26 cellular contexts compared by ENCODE assay signal in genomic region chr3:39362812-39363211, GRCh38. TPM values are rescaled to one million over a fixed set of nuclear protein-coding genes. Genes with fewer than 3 reads are reported as not detected.
DNase-seq lines count a peak whose midpoint lies in the region; ATAC-seq, FAIRE-seq and TF ChIP-seq lines count a peak whose summit lies in the region.
"Had no signal": no experiment of that assay in that cellular context is flagged by ENCODE, and none has a peak within 500 bp of the region (broad histone marks: within the 10 kb centered on the region; RNA-seq: fewer than 3 reads in every experiment).

No MANE protein-coding gene starts in this region.

- TF ChIP-seq RAD21 in HepG2 (CRISPR knock-in tag; IDR thresholded peaks at IDR 0.05): no peak

- TF ChIP-seq CTCF in HepG2 (CRISPR knock-in tag; IDR thresholded peaks at IDR 0.05): no peak
- TF ChIP-seq CTCF in right lobe of liver (IDR thresholded peaks at IDR 0.05): no peak
- TF ChIP-seq CTCF in osteoblast (IDR thresholded peaks at IDR 0.05; ENCODE audit: extremely low read depth, low read depth, low read length): no peak
- no peak for TF ChIP-seq CTCF in suprapubic skin (IDR thresholded peaks at IDR 0.05)

- peak overlapping the region; percentile 8 to 86 (median 52) for H3K4me3 Mint-ChIP-seq in immature natural killer cell
- H3K4me3 Mint-ChIP-seq: activated naive CD4-positive, alpha-beta T cell treated with anti-CD3 and anti-CD28 coated beads, Interleukin-2, amount 50 U/mL, for 24 hours had no signal

- H3K27me3 ChIP-seq in HepG2 (ENCODE audit: control insufficient read depth in 1 of 2, insufficient read depth in 2 of 2, low read length in 2 of 2) (no peaks in the 10 kb centered on the region), right lobe of liver (no peaks in the 10 kb centered on the region), osteoblast (ENCODE audit: insufficient read depth, low read length) (no peaks in the 10 kb centered on the region), suprapubic skin (no peaks in the 10 kb centered on the region)
- H3K27me3 ChIP-seq: esophagus muscularis mucosa, right atrium auricular region, SJSA1 had no signal

- intact Hi-C loops in HepG2 (cut with micrococcal nuclease; ENCODE audit: unreplicated experiment) (no loop called here), right lobe of liver (cut with DNase I) (no loop called here)

- H3K9me3 ChIP-seq in HepG2 (ENCODE audit: low read length) (no peaks in the 10 kb centered on the region), right lobe of liver (no peaks in the 10 kb centered on the region), osteoblast (ENCODE audit: low read depth, low read length) (no peaks in the 10 kb centered on the region), suprapubic skin (no peaks in the 10 kb centered on the region)
- H3K9me3 ChIP-seq: esophagus muscularis mucosa, right atrium auricular region, SJSA1 had no signal

- DNase-seq in HepG2 (ENCODE audit: low spot score) (no peak), right lobe of liver (no peak), NCI-H2029 treated with DMSO at 0.1 percent for 48 hours (lab: John Stamatoyannopoulos, UW) (peak; percentile 95), immature natural killer cell (no peak), osteoblast (ENCODE audit: insufficient read length, low spot score, missing footprints) (no peak), suprapubic skin (ENCODE audit: low spot score in 2 of 2) (no peak), HuH-7 (ENCODE audit: low spot score) (no peak)
- DNase-seq: CD8-positive, alpha-beta memory T cell; effector CD8-positive, alpha-beta T cell; H7; Karpas-422; kidney; mammary epithelial cell; NCI-H2227 treated with DMSO at 0.1 percent for 48 hours; NK-92 treated with Interleukin-12 subunit alpha and Interleukin-12 subunit beta, amount 100 ng/mL, for 24 hours; stimulated activated CD4-positive, alpha-beta T cell treated with anti-CD3 and anti-CD28 coated beads, Interleukin-12 subunit alpha, Interleukin-12 subunit beta, amount 100 ng/mL, for 4 hours; stimulated activated CD8-positive, alpha-beta memory T cell treated with anti-CD3 and anti-CD28 coated beads, Interleukin-4, amount 100 ng/mL, for 48 hours had no signal

- TF ChIP-seq EP300 in HepG2 (IDR thresholded peaks at IDR 0.05; ENCODE audit: low read depth in 2 of 2, low read length in 2 of 2): no peak
- no peak for TF ChIP-seq EP300 in HepG2 (CRISPR knock-in tag; IDR thresholded peaks at IDR 0.05; ENCODE audit: borderline replicate concordance)
- TF ChIP-seq EP300 in suprapubic skin (IDR thresholded peaks at IDR 0.05): no peak

- peaks cover 0 to 9% (median 7%) of the 10 kb centered on the region in 3 donors for H3K27me3 Mint-ChIP-seq in immature natural killer cell (ENCODE audit: low read depth in 3 of 3)
- H3K27me3 Mint-ChIP-seq: activated naive CD4-positive, alpha-beta T cell treated with anti-CD3 and anti-CD28 coated beads, Interleukin-2, amount 50 U/mL, for 24 hours; CD8-positive, alpha-beta memory T cell had no signal

- H2AFZ ChIP-seq in HepG2 (ENCODE audit: low read length) (no peak overlapping the region), osteoblast (ENCODE audit: low read length) (no peak overlapping the region)

- H4K20me1 ChIP-seq in HepG2 (ENCODE audit: insufficient read depth, low read length) (no peaks in the 10 kb centered on the region), osteoblast (ENCODE audit: insufficient read depth, low read length) (no peaks in the 10 kb centered on the region)

- WGBS in HepG2 (ENCODE audit: low lambda C conversion rate): 9% methylated on average over 2 of the region's 2 CpGs
- 51% methylated on average over 2 of the region's 2 CpGs for WGBS in right lobe of liver (ENCODE audit: insufficient coverage, low coverage, low lambda C conversion rate, missing lambda C conversion rate)
- WGBS in suprapubic skin: 88% methylated on average over 2 of the region's 2 CpGs

- TF ChIP-seq POLR2A in HepG2 (IDR thresholded peaks at IDR 0.05; ENCODE audit: insufficient read depth in 1 of 2, low read depth in 2 of 2, low read length in 2 of 2): no peak
- TF ChIP-seq POLR2A in right lobe of liver (IDR thresholded peaks at IDR 0.05): no peak
- TF ChIP-seq POLR2A in suprapubic skin (IDR thresholded peaks at IDR 0.05): no peak

- peak overlapping the region; percentile 78 to 91 (median 87) for H3K27ac Mint-ChIP-seq in immature natural killer cell
- H3K27ac Mint-ChIP-seq: activated naive CD4-positive, alpha-beta T cell treated with anti-CD3 and anti-CD28 coated beads, Interleukin-2, amount 50 U/mL, for 24 hours had no signal

- H3K4me2 ChIP-seq in HepG2 (ENCODE audit: low read depth, low read length): peak overlapping the region; percentile 30
- no peak overlapping the region for H3K4me2 ChIP-seq in osteoblast (ENCODE audit: insufficient read depth, low read length)

- no peaks in the 10 kb centered on the region for H3K36me3 ChIP-seq in HepG2 (replicated peaks in 1 of 2; ENCODE audit: control insufficient read depth in 1 of 2, insufficient read depth in 2 of 2, low read length in 2 of 2)
- no peaks in the 10 kb centered on the region for H3K36me3 ChIP-seq in right lobe of liver
- H3K36me3 ChIP-seq in osteoblast (ENCODE audit: insufficient read depth, low read length): no peaks in the 10 kb centered on the region
- H3K36me3 ChIP-seq in suprapubic skin: no peaks in the 10 kb centered on the region
- H3K36me3 ChIP-seq: esophagus muscularis mucosa, right atrium auricular region, SJSA1 had no signal

- H3K79me2 ChIP-seq in HepG2 (ENCODE audit: insufficient read depth, low read length): no peaks in the 10 kb centered on the region
- no peaks in the 10 kb centered on the region for H3K79me2 ChIP-seq in osteoblast (ENCODE audit: insufficient read depth, low read length)

- H3K27ac ChIP-seq in HepG2 (ENCODE audit: extremely low read length, insufficient read depth, low read length) (no peak overlapping the region), right lobe of liver (no peak overlapping the region), osteoblast (ENCODE audit: low read depth, low read length) (no peak overlapping the region), suprapubic skin (no peak overlapping the region)
- H3K27ac ChIP-seq: esophagus muscularis mucosa, right atrium auricular region, SJSA1 had no signal

- no peak overlapping the region for H3K4me3 ChIP-seq in HepG2 (replicated peaks in 1 of 3; ENCODE audit: insufficient read depth in 1 of 3, low read depth in 2 of 3, low read length in 3 of 3)
- H3K4me3 ChIP-seq in right lobe of liver: no peak overlapping the region
- H3K4me3 ChIP-seq in osteoblast (ENCODE audit: insufficient read depth, low read length): no peak overlapping the region
- no peak overlapping the region for H3K4me3 ChIP-seq in suprapubic skin
- H3K4me3 ChIP-seq: esophagus muscularis mucosa, right atrium auricular region, SJSA1 had no signal

- peaks cover 0 to 5% (median 0%) of the 10 kb centered on the region in 3 donors for H3K36me3 Mint-ChIP-seq in immature natural killer cell
- H3K36me3 Mint-ChIP-seq: activated naive CD4-positive, alpha-beta T cell treated with anti-CD3 and anti-CD28 coated beads, Interleukin-2, amount 50 U/mL, for 24 hours; CD8-positive, alpha-beta memory T cell had no signal

- H3K4me1 ChIP-seq in HepG2 (ENCODE audit: insufficient read depth, low read length): peaks cover 19% of the 10 kb centered on the region
- H3K4me1 ChIP-seq in right lobe of liver: peaks cover 0 to 8% (median 0%) of the 10 kb centered on the region in 4 donors
- H3K4me1 ChIP-seq in osteoblast (ENCODE audit: insufficient read depth, low read length): no peaks in the 10 kb centered on the region
- H3K4me1 ChIP-seq in suprapubic skin: no peaks in the 10 kb centered on the region
- H3K4me1 ChIP-seq: esophagus muscularis mucosa, SJSA1 had no signal

- ATAC-seq in HepG2 (peak; percentile 54), right lobe of liver (no peak)
- ATAC-seq: Panc1 had no signal

- peaks cover 59 to 79% of the 10 kb centered on the region in 2 donors for H3K4me1 Mint-ChIP-seq in immature natural killer cell

- no peak overlapping the region for H3K9ac ChIP-seq in HepG2 (ENCODE audit: insufficient read depth, low read depth, low read length)

- POLR2A ChIA-PET in HepG2 (lab: Yijun Ruan, JAX): no interaction called here

- CTCF ChIA-PET in HepG2 (lab: Yijun Ruan, JAX; ENCODE audit: low intra/inter-chr PET ratio, low total read pairs): no interaction called here

- no peak for FAIRE-seq in HepG2 (lab: Jason Lieb, UNC)
- FAIRE-seq: kidney had no signal

- in situ Hi-C loops in HepG2 (cut with HindIII; ENCODE audit: extremely low pct_ligation_motif_present, low pct_unique_long_range_greater_than_20kb): no loop called here

- peaks cover 0 to under 1% (median 0%) of the 10 kb centered on the region in 6 donors for H3K9me3 Mint-ChIP-seq in immature natural killer cell

- no TSS peak for BruUV-seq in HepG2 (replicated peaks; lab: Mats Ljungman, UMichigan)

RNA-seq across cellular contexts. Expression of gene SLC25A38, which starts 20.4 kb away (rescaled TPM):
- total RNA-seq in HepG2 (2016; rRNA removed; fragmentation: Illumina TruSeq; extraction: Trizol) (32.5 and 33.7 TPM in 2 replicates), right lobe of liver (10 to 100 TPM; 20.9 to 36.7 (median 23.6) TPM), osteoblast (28.2 and 29.2 TPM in 2 replicates), suprapubic skin (10 to 100 TPM; 14.8 to 19.6 (median 15.7) TPM)
- total RNA-seq in HepG2 (2016; cell fraction: cytosol; rRNA removed; fragmentation: Illumina TruSeq; extraction: Trizol; ENCODE audit: low read depth): 13.6 and 14.0 TPM in 2 replicates
- 30.5 and 33.1 TPM in 2 replicates for total RNA-seq in HepG2 (2016; cell fraction: insoluble cytoplasmic fraction; rRNA removed; fragmentation: Illumina TruSeq; extraction: Trizol)
- total RNA-seq in HepG2 (2016; cell fraction: membrane; rRNA removed; fragmentation: Illumina TruSeq; extraction: Trizol): 28.9 and 29.7 TPM in 2 replicates
- 21.9 and 22.5 TPM in 2 replicates for total RNA-seq in HepG2 (2016; cell fraction: nucleus; rRNA removed; fragmentation: Illumina TruSeq; extraction: Trizol)
- polyA plus RNA-seq in HepG2 (2011; rRNA removed) (32.3 and 35.4 TPM in 2 replicates), immature natural killer cell (10 to 100 TPM; 32.1 to 55.0 (median 37.8) TPM)
- 27.5 and 32.3 TPM in 2 replicates for polyA plus RNA-seq in HepG2 (2011; cell fraction: cytosol; rRNA removed)
- 22.7 and 25.3 TPM in 2 replicates for polyA plus RNA-seq in HepG2 (2011; cell fraction: nucleus; rRNA removed)
- polyA plus RNA-seq in HepG2 (2012): 22.2 and 25.3 TPM in 2 replicates
- 10.3 and 12.0 TPM in 2 replicates for polyA plus RNA-seq in HepG2 (2016; cell fraction: cytosol; fragmentation: Illumina TruSeq; extraction: Trizol; ENCODE audit: low read depth)
- polyA plus RNA-seq in HepG2 (2016; cell fraction: insoluble cytoplasmic fraction; fragmentation: Illumina TruSeq; extraction: Trizol; ENCODE audit: low read depth): 32.2 and 34.1 TPM in 2 replicates
- 21.0 and 23.3 TPM in 2 replicates for polyA plus RNA-seq in HepG2 (2016; cell fraction: membrane; fragmentation: Illumina TruSeq; extraction: Trizol; ENCODE audit: low read depth)
- polyA plus RNA-seq in HepG2 (2016; cell fraction: nucleus; fragmentation: Illumina TruSeq; extraction: Trizol; ENCODE audit: insufficient read depth, low read depth): 38.0 and 39.9 TPM in 2 replicates
- polyA minus RNA-seq in HepG2 (2011; rRNA and poly(A)+ RNA removed; ENCODE audit: low replicate concordance): 44.2 and 49.5 TPM in 2 replicates
- polyA minus RNA-seq in HepG2 (2011; cell fraction: cytosol; rRNA and poly(A)+ RNA removed): 16.9 and 17.9 TPM in 2 replicates
- polyA minus RNA-seq in HepG2 (2011; cell fraction: nucleus; rRNA and poly(A)+ RNA removed): 15.6 and 18.8 TPM in 2 replicates

RNA-seq across cellular contexts. Expression of gene CCR8, which starts 33.3 kb away (rescaled TPM):
- total RNA-seq in HepG2 (2016; rRNA removed; fragmentation: Illumina TruSeq; extraction: Trizol) (not detected in 2 replicates), right lobe of liver (not detected), osteoblast (not detected in 2 replicates), suprapubic skin (not detected)
- not detected in 2 replicates for total RNA-seq in HepG2 (2016; cell fraction: cytosol; rRNA removed; fragmentation: Illumina TruSeq; extraction: Trizol; ENCODE audit: low read depth)
- total RNA-seq in HepG2 (2016; cell fraction: insoluble cytoplasmic fraction; rRNA removed; fragmentation: Illumina TruSeq; extraction: Trizol): not detected in 2 replicates
- total RNA-seq in HepG2 (2016; cell fraction: membrane; rRNA removed; fragmentation: Illumina TruSeq; extraction: Trizol): not detected in 2 replicates
- not detected in 2 replicates for total RNA-seq in HepG2 (2016; cell fraction: nucleus; rRNA removed; fragmentation: Illumina TruSeq; extraction: Trizol)
- polyA plus RNA-seq in HepG2 (2011; rRNA removed) (not detected in 2 replicates), immature natural killer cell (1 to 10 TPM in 2 of 3 donors, not detected in 1; 1.1 TPM)
- not detected in 2 replicates for polyA plus RNA-seq in HepG2 (2011; cell fraction: cytosol; rRNA removed)
- polyA plus RNA-seq in HepG2 (2011; cell fraction: nucleus; rRNA removed): not detected in 2 replicates
- not detected in 2 replicates for polyA plus RNA-seq in HepG2 (2012)
- polyA plus RNA-seq in HepG2 (2016; cell fraction: cytosol; fragmentation: Illumina TruSeq; extraction: Trizol; ENCODE audit: low read depth): not detected in 2 replicates
- not detected in 2 replicates for polyA plus RNA-seq in HepG2 (2016; cell fraction: insoluble cytoplasmic fraction; fragmentation: Illumina TruSeq; extraction: Trizol; ENCODE audit: low read depth)
- polyA plus RNA-seq in HepG2 (2016; cell fraction: membrane; fragmentation: Illumina TruSeq; extraction: Trizol; ENCODE audit: low read depth): not detected in 2 replicates
- polyA plus RNA-seq in HepG2 (2016; cell fraction: nucleus; fragmentation: Illumina TruSeq; extraction: Trizol; ENCODE audit: insufficient read depth, low read depth): not detected in 2 replicates
- not detected in 2 replicates for polyA minus RNA-seq in HepG2 (2011; rRNA and poly(A)+ RNA removed; ENCODE audit: low replicate concordance)
- polyA minus RNA-seq in HepG2 (2011; cell fraction: cytosol; rRNA and poly(A)+ RNA removed): not detected in 2 replicates
- not detected in 2 replicates for polyA minus RNA-seq in HepG2 (2011; cell fraction: nucleus; rRNA and poly(A)+ RNA removed)
- total RNA-seq: chondrocyte, esophagus muscularis mucosa, H7, HT1080, mammary epithelial cell, omental fat pad, right atrium auricular region, SJSA1, temporal lobe had no signal
- polyA plus RNA-seq: mammary epithelial cell had no signal

RNA-seq across cellular contexts. Expression of gene RPSA, which starts 43.7 kb away (rescaled TPM):
- total RNA-seq in HepG2 (2016; rRNA removed; fragmentation: Illumina TruSeq; extraction: Trizol) (1,683 and 1,960 TPM in 2 replicates), right lobe of liver (100 to 1,000 TPM; 209 to 448 (median 268) TPM), osteoblast (1,028 and 1,154 TPM in 2 replicates), suprapubic skin (1,000 to 10,000 TPM in 3 of 4 donors, 100 to 1,000 TPM in 1; 758 to 1,526 (median 1,196) TPM)
- 4,234 and 4,880 TPM in 2 replicates for total RNA-seq in HepG2 (2016; cell fraction: cytosol; rRNA removed; fragmentation: Illumina TruSeq; extraction: Trizol; ENCODE audit: low read depth)
- 1,681 and 2,033 TPM in 2 replicates for total RNA-seq in HepG2 (2016; cell fraction: insoluble cytoplasmic fraction; rRNA removed; fragmentation: Illumina TruSeq; extraction: Trizol)
- 4,469 and 4,736 TPM in 2 replicates for total RNA-seq in HepG2 (2016; cell fraction: membrane; rRNA removed; fragmentation: Illumina TruSeq; extraction: Trizol)
- 671 and 721 TPM in 2 replicates for total RNA-seq in HepG2 (2016; cell fraction: nucleus; rRNA removed; fragmentation: Illumina TruSeq; extraction: Trizol)
- polyA plus RNA-seq in HepG2 (2011; rRNA removed) (2,662 and 3,226 TPM in 2 replicates), immature natural killer cell (100 to 1,000 TPM; 496 to 820 (median 547) TPM)
- polyA plus RNA-seq in HepG2 (2011; cell fraction: cytosol; rRNA removed): 2,617 and 3,480 TPM in 2 replicates
- polyA plus RNA-seq in HepG2 (2011; cell fraction: nucleus; rRNA removed): 707 and 717 TPM in 2 replicates
- 1,399 and 1,552 TPM in 2 replicates for polyA plus RNA-seq in HepG2 (2012)
- polyA plus RNA-seq in HepG2 (2016; cell fraction: cytosol; fragmentation: Illumina TruSeq; extraction: Trizol; ENCODE audit: low read depth): 5,088 and 5,753 TPM in 2 replicates
- 1,997 and 2,058 TPM in 2 replicates for polyA plus RNA-seq in HepG2 (2016; cell fraction: insoluble cytoplasmic fraction; fragmentation: Illumina TruSeq; extraction: Trizol; ENCODE audit: low read depth)
- 4,231 and 4,512 TPM in 2 replicates for polyA plus RNA-seq in HepG2 (2016; cell fraction: membrane; fragmentation: Illumina TruSeq; extraction: Trizol; ENCODE audit: low read depth)
- 1,039 and 1,069 TPM in 2 replicates for polyA plus RNA-seq in HepG2 (2016; cell fraction: nucleus; fragmentation: Illumina TruSeq; extraction: Trizol; ENCODE audit: insufficient read depth, low read depth)
- 1,437 and 2,324 TPM in 2 replicates for polyA minus RNA-seq in HepG2 (2011; rRNA and poly(A)+ RNA removed; ENCODE audit: low replicate concordance)
- 460 and 463 TPM in 2 replicates for polyA minus RNA-seq in HepG2 (2011; cell fraction: cytosol; rRNA and poly(A)+ RNA removed)
- polyA minus RNA-seq in HepG2 (2011; cell fraction: nucleus; rRNA and poly(A)+ RNA removed): 336 and 408 TPM in 2 replicates
